9 cellular contexts compared by ENCODE assay signal in genomic region chr12:11545438-11546330, GRCh38.
DNase-seq lines count a peak whose midpoint lies in the region; ATAC-seq, FAIRE-seq and TF ChIP-seq lines count a peak whose summit lies in the region.
"Had no signal": no experiment of that assay in that cellular context is flagged by ENCODE, and none has a peak within 500 bp of the region (broad histone marks: within the 10 kb centered on the region; RNA-seq: fewer than 3 reads in every experiment).

No MANE protein-coding gene starts in this region.

- peak; percentile 77 for ATAC-seq in GM19438 (IDR thresholded peaks at IDR 0.05; ENCODE audit: low read depth, unreplicated experiment)
- peak; percentile 72 for ATAC-seq in HG03457 (IDR thresholded peaks at IDR 0.05; ENCODE audit: unreplicated experiment)

- H3K4me3 ChIP-seq in muscle layer of colon (ENCODE audit: low read depth in 1 of 2, low read length in 2 of 2), result no peak overlapping the region
- H3K4me3 ChIP-seq: upper lobe of left lung had no signal

- H3K27me3 ChIP-seq in muscle layer of colon (ENCODE audit: control insufficient read depth in 1 of 2, insufficient read depth in 2 of 2, low read length in 2 of 2), result no peaks in the 10 kb centered on the region
- H3K27me3 ChIP-seq: upper lobe of left lung had no signal

- no peak for TF ChIP-seq POLR2A in H54 (IDR thresholded peaks at IDR 0.05; ENCODE audit: low read depth, low read length)

- no peaks in the 10 kb centered on the region for H3K9me3 ChIP-seq in muscle layer of colon (ENCODE audit: low read length)
- H3K9me3 ChIP-seq: upper lobe of left lung had no signal

- H3K27ac ChIP-seq in muscle layer of colon (ENCODE audit: low read depth, low read length), result peak overlapping the region; percentile 72

- DNase-seq in DMS153 treated with DMSO at 0.1 percent for 48 hours (lab: John Stamatoyannopoulos, UW; ENCODE audit: unreplicated experiment), result peak; percentile 10
- peak; percentile 48 for DNase-seq in activated T-cell treated with anti-CD3 and anti-CD28 coated beads, Interleukin-2, amount 50 U/mL, for 1 hour
- no peak for DNase-seq in COR-L47 (lab: John Stamatoyannopoulos, UW)
- no peak for DNase-seq in SKM-1 treated with dmso at 0.1 percent for 144 hours (lab: John Stamatoyannopoulos, UW; ENCODE audit: unreplicated experiment)
- DNase-seq in H54 (ENCODE audit: insufficient read length, low spot score), result no peak
- DNase-seq: upper lobe of left lung had no signal

- no peak overlapping the region for H3K9ac ChIP-seq in muscle layer of colon (ENCODE audit: low read length)

- FAIRE-seq in H54 (lab: Jason Lieb, UNC), result no peak

- H3K4me1 ChIP-seq in muscle layer of colon (ENCODE audit: insufficient read depth, low read length), result peaks cover 33% of the 10 kb centered on the region

- no peaks in the 10 kb centered on the region for H3K36me3 ChIP-seq in muscle layer of colon (ENCODE audit: insufficient read depth, low read length)
- H3K36me3 ChIP-seq: upper lobe of left lung had no signal

Comparison
In these comparisons a context has a peak if more than half of its experiments do, and no peak if none do; other contexts are left out.
1. DNase-seq: peak in DMS153 treated with DMSO at 0.1 percent for 48 hours (single experiment) and activated T-cell treated with anti-CD3 and anti-CD28 coated beads, Interleukin-2, amount 50 U/mL, for 1 hour (single experiment); none in COR-L47 (single experiment), SKM-1 treated with dmso at 0.1 percent for 144 hours (single experiment) and H54 (single experiment).